23 cellular contexts compared by ENCODE assay signal in the genomic region with DNA sequence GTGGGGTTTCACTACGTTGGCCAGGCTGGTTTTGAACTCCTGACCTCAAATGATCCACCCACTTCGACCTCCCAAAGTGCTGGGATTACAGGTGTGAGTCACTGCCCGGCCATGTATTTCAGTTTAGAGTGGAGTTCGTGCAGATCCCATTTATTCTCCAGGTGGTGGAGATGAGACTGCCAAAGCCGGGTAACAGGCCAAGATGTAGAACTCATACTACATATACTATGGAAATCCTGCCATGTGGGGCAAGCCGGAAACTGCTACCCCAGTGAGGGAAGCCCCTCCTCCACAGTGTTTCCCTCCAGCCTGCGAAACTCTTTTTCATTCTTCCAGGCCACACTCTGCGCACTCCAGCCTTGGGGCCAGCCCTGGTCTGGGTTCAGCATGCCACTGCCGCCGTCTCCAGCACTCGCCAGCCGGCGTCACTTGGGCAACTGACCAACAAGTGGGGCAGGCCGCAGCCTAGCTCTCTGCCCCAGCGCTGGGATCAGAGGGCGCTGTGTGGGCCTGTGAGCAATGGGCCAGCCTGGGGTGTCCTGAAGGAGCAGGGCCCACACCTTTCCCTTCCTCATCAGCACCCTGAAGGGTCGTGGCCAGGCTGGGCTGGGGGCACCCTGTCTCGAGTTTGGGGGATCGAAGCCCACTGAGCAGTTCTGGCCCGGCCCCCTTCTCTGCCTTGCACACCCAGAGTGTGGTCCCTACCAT.
DNase-seq lines count a peak whose midpoint lies in the region; ATAC-seq and TF ChIP-seq lines count a peak whose summit lies in the region.
"Had no signal": no experiment of that assay in that cellular context is flagged by ENCODE, and none has a peak within 500 bp of the region (broad histone marks: within the 10 kb centered on the region; RNA-seq: fewer than 3 reads in every experiment).

No MANE protein-coding gene starts in this region.

- H3K4me2 ChIP-seq in osteoblast (ENCODE audit: insufficient read depth, low read length) = no peak overlapping the region

- TF ChIP-seq CTCF in chondrocyte (IDR thresholded peaks at IDR 0.05) (no peak), osteoblast (IDR thresholded peaks at IDR 0.05; ENCODE audit: extremely low read depth, low read depth, low read length) (no peak)

- H3K27me3 Mint-ChIP-seq in activated T-cell treated with anti-CD3 and anti-CD28 coated beads, Interleukin-2, amount 50 U/mL, for 24 hours = no peaks in the 10 kb centered on the region
- no peaks in the 10 kb centered on the region for H3K27me3 Mint-ChIP-seq in chondrocyte (ENCODE audit: low read depth)
- H3K27me3 Mint-ChIP-seq: B cell had no signal

- DNase-seq in activated T-cell treated with anti-CD3 and anti-CD28 coated beads, Interleukin-2, amount 50 U/mL, for 24 hours = no peak
- DNase-seq in activated T-cell treated with anti-CD3 and anti-CD28 coated beads, Interleukin-2, amount 50 U/mL, for 1 hour = no peak
- DNase-seq in SJSA1 (ENCODE audit: low read depth in 1 of 2, low spot score in 2 of 2) (peak; percentile 7 to 41), chondrocyte (ENCODE audit: low spot score) (no peak), osteoblast (ENCODE audit: insufficient read length, low spot score, missing footprints) (peak; percentile 29)
- no peak for DNase-seq in stimulated activated CD4-positive, alpha-beta T cell treated with anti-CD3 and anti-CD28 coated beads, Interleukin-4, amount 100 ng/mL, for 24 hours
- DNase-seq: 8988T; activated CD4-positive, CD25-positive, alpha-beta regulatory T cell treated with anti-CD3 and anti-CD28 coated beads, Interleukin-2, amount 50 U/mL, for 72 hours; effector memory CD4-positive, alpha-beta T cell; EL; left ventricle myocardium superior; mucosa of descending colon; NCI-H1417; NCI-H526 treated with DMSO at 0.1 percent for 48 hours; small intestine; stimulated activated CD4-positive, alpha-beta T cell treated with anti-CD3 and anti-CD28 coated beads, Interleukin-2, amount 100 ng/mL, for 48 hours had no signal

- no peaks in the 10 kb centered on the region for H3K27me3 ChIP-seq in SJSA1 (replicated peaks)
- H3K27me3 ChIP-seq in osteoblast (ENCODE audit: insufficient read depth, low read length) = no peaks in the 10 kb centered on the region
- H3K27me3 ChIP-seq: ascending aorta, vagina had no signal

- no peaks in the 10 kb centered on the region for H3K79me2 ChIP-seq in osteoblast (ENCODE audit: insufficient read depth, low read length)

- H3K27ac ChIP-seq in SJSA1 (peak overlapping the region; percentile 77), osteoblast (ENCODE audit: low read depth, low read length) (no peak overlapping the region)
- H3K27ac ChIP-seq: ascending aorta, prostate gland, vagina had no signal

- peaks cover 4% of the 10 kb centered on the region for H4K20me1 ChIP-seq in osteoblast (ENCODE audit: insufficient read depth, low read length)

- ATAC-seq in GM19467 (IDR thresholded peaks at IDR 0.05; ENCODE audit: unreplicated experiment) = no peak
- ATAC-seq in activated CD4-positive, CD25-positive, alpha-beta regulatory T cell treated with anti-CD3 and anti-CD28 coated beads, Interleukin-2, amount 50 U/mL, for 24 hours = no peak
- ATAC-seq: left ventricle myocardium superior, mucosa of descending colon had no signal

- H3K9me3 Mint-ChIP-seq in activated T-cell treated with anti-CD3 and anti-CD28 coated beads, Interleukin-2, amount 50 U/mL, for 24 hours = no peaks in the 10 kb centered on the region
- no peaks in the 10 kb centered on the region for H3K9me3 Mint-ChIP-seq in chondrocyte (ENCODE audit: low read depth)
- H3K9me3 Mint-ChIP-seq: neural crest cell had no signal

- H3K4me3 Mint-ChIP-seq in activated T-cell treated with anti-CD3 and anti-CD28 coated beads, Interleukin-2, amount 50 U/mL, for 24 hours = no peak overlapping the region
- no peak overlapping the region for H3K4me3 Mint-ChIP-seq in chondrocyte (ENCODE audit: unreplicated experiment)
- H3K4me3 Mint-ChIP-seq: B cell, neural crest cell had no signal

- H3K4me1 Mint-ChIP-seq in activated T-cell treated with anti-CD3 and anti-CD28 coated beads, Interleukin-2, amount 50 U/mL, for 24 hours (ENCODE audit: low read depth) = peaks cover 25% of the 10 kb centered on the region
- H3K4me1 Mint-ChIP-seq in chondrocyte (ENCODE audit: low read depth) = peaks cover 18% of the 10 kb centered on the region
- H3K4me1 Mint-ChIP-seq: neural crest cell had no signal

- no peak overlapping the region for H2AFZ ChIP-seq in osteoblast (ENCODE audit: low read length)

- H3K36me3 ChIP-seq in SJSA1 (peaks cover 74% of the 10 kb centered on the region), osteoblast (ENCODE audit: insufficient read depth, low read length) (peaks cover 62% of the 10 kb centered on the region)

- peaks cover 88% of the 10 kb centered on the region for H3K36me3 Mint-ChIP-seq in activated T-cell treated with anti-CD3 and anti-CD28 coated beads, Interleukin-2, amount 50 U/mL, for 24 hours (ENCODE audit: low read depth)
- peaks cover 31% of the 10 kb centered on the region for H3K36me3 Mint-ChIP-seq in chondrocyte (ENCODE audit: low read depth)

- H3K9me3 ChIP-seq in SJSA1 (replicated peaks) = no peaks in the 10 kb centered on the region
- H3K9me3 ChIP-seq in osteoblast (ENCODE audit: low read depth, low read length) = no peaks in the 10 kb centered on the region
- H3K9me3 ChIP-seq: ascending aorta, mucosa of descending colon, prostate gland, vagina had no signal

- H3K4me3 ChIP-seq in SJSA1 (no peak overlapping the region), osteoblast (ENCODE audit: insufficient read depth, low read length) (no peak overlapping the region)
- H3K4me3 ChIP-seq: ascending aorta, mucosa of descending colon, prostate gland, vagina had no signal

- H3K4me1 ChIP-seq in SJSA1 (replicated peaks) (peaks cover 19% of the 10 kb centered on the region), osteoblast (ENCODE audit: insufficient read depth, low read length) (peaks cover 5% of the 10 kb centered on the region)
- H3K4me1 ChIP-seq: ascending aorta, prostate gland, vagina had no signal

- peak overlapping the region; percentile 89 for H3K27ac Mint-ChIP-seq in activated T-cell treated with anti-CD3 and anti-CD28 coated beads, Interleukin-2, amount 50 U/mL, for 24 hours
- peak overlapping the region; percentile 74 for H3K27ac Mint-ChIP-seq in chondrocyte (ENCODE audit: unreplicated experiment)
- H3K27ac Mint-ChIP-seq: B cell had no signal

Comparison
In these comparisons a context has a peak if more than half of its experiments do, and no peak if none do; other contexts are left out.
1. DNase-seq: peak in SJSA1 (2 of 2) and osteoblast (single experiment); none in activated T-cell treated with anti-CD3 and anti-CD28 coated beads, Interleukin-2, amount 50 U/mL, for 24 hours (single experiment), activated T-cell treated with anti-CD3 and anti-CD28 coated beads, Interleukin-2, amount 50 U/mL, for 1 hour (single experiment), chondrocyte (single experiment) and stimulated activated CD4-positive, alpha-beta T cell treated with anti-CD3 and anti-CD28 coated beads, Interleukin-4, amount 100 ng/mL, for 24 hours (single experiment).